1 cellular context compared by ENCODE assay signal in genomic region chr20:10065154-10065833, GRCh38.
A peak's percentile ranks its signal among the peaks of the same experiment; 100 is the strongest.
TF ChIP-seq lines count a peak whose summit lies in the region.

No MANE protein-coding gene starts in this region.

TF ChIP-seq in IMR-90, 13 proteins besides CTCF, POLR2A, EP300 and RAD21:
- TF ChIP-seq FOS (IDR thresholded peaks at IDR 0.05; ENCODE audit: low read depth, low read length) = 0 out of 2 replicates have a peak, but pooled peaks have one; percentile 7
- TF ChIP-seq CHD1 (IDR thresholded peaks at IDR 0.05; ENCODE audit: low read depth, low read length) = no peak
- no peak for TF ChIP-seq NFE2L2 (IDR thresholded peaks at IDR 0.05; ENCODE audit: low read depth, low read length)
